1 cellular context compared by ENCODE assay signal in genomic region chr1:212255705-212256307, GRCh38.
TF ChIP-seq lines count a peak whose summit lies in the region.

No MANE protein-coding gene starts in this region.

TF ChIP-seq in HepG2, 621 proteins besides CTCF, POLR2A, EP300 and RAD21 (continued from another document and continues in another):
- TF ChIP-seq ZNF276 (CRISPR knock-in tag; IDR thresholded peaks at IDR 0.05; ENCODE audit: low read depth) (no peak), PAF1 (CRISPR knock-in tag; IDR thresholded peaks at IDR 0.05) (no peak), XBP1 (CRISPR knock-in tag; IDR thresholded peaks at IDR 0.05) (no peak), ZNF234 (CRISPR knock-in tag; conservative IDR thresholded peaks at IDR 0.05) (no peak), ZKSCAN1 (IDR thresholded peaks at IDR 0.05; ENCODE audit: low read length) (no peak), ESRRA (CRISPR knock-in tag; IDR thresholded peaks at IDR 0.05; ENCODE audit: low read depth) (no peak), TP53 (CRISPR knock-in tag; conservative IDR thresholded peaks at IDR 0.05) (no peak), AKNA (CRISPR knock-in tag; IDR thresholded peaks at IDR 0.05; ENCODE audit: borderline replicate concordance) (no peak), MNT (IDR thresholded peaks at IDR 0.05) (peak; percentile 34; the same call in 1 of the 2 replicates), MZF1 (CRISPR knock-in tag; IDR thresholded peaks at IDR 0.05; ENCODE audit: borderline replicate concordance) (no peak), KDM4B (CRISPR knock-in tag; IDR thresholded peaks at IDR 0.05) (no peak), SMYD3 (CRISPR knock-in tag; IDR thresholded peaks at IDR 0.05) (no peak), ZNF724P (CRISPR knock-in tag; IDR thresholded peaks at IDR 0.05; ENCODE audit: borderline replicate concordance) (no peak), SNAPC5 (CRISPR knock-in tag; IDR thresholded peaks at IDR 0.05; ENCODE audit: borderline replicate concordance) (no peak), TERF1 (CRISPR knock-in tag; IDR thresholded peaks at IDR 0.05) (no peak), ZBTB34 (CRISPR knock-in tag; IDR thresholded peaks at IDR 0.05) (no peak; the same call in 1 of the 2 replicates), POLR2AphosphoS5 (IDR thresholded peaks at IDR 0.05; ENCODE audit: low read depth, low read length) (peak; percentile 48), ZEB1 (IDR thresholded peaks at IDR 0.05; ENCODE audit: insufficient replicate concordance, low read depth) (no peak), ZNF337 (CRISPR knock-in tag; IDR thresholded peaks at IDR 0.05; ENCODE audit: borderline replicate concordance, low read depth) (no peak), SOX6 (IDR thresholded peaks at IDR 0.05) (no peak), SOX6 (CRISPR knock-in tag; IDR thresholded peaks at IDR 0.05) (no peak; the same call in 1 of the 2 replicates), SKI (IDR thresholded peaks at IDR 0.05; ENCODE audit: partially characterized antibody) (no peak), NR2F2 (IDR thresholded peaks at IDR 0.05; ENCODE audit: borderline replicate concordance, low read depth) (0 out of 2 replicates have a peak, but pooled peaks have one; percentile 5), ZNF503 (CRISPR knock-in tag; IDR thresholded peaks at IDR 0.05) (peak; percentile 37; the same call in 1 of the 2 replicates), MXD4 (CRISPR knock-in tag; IDR thresholded peaks at IDR 0.05) (no peak; the same call in none of the 2 replicates), ZNF550 (CRISPR knock-in tag; IDR thresholded peaks at IDR 0.05; ENCODE audit: borderline replicate concordance) (peak; percentile 80; the same call in 1 of the 2 replicates), ZNF891 (CRISPR knock-in tag; IDR thresholded peaks at IDR 0.05) (no peak), CSRNP2 (CRISPR knock-in tag; conservative IDR thresholded peaks at IDR 0.05; ENCODE audit: low read depth) (no peak), ZNF205 (CRISPR knock-in tag; IDR thresholded peaks at IDR 0.05) (no peak), ZBTB25 (CRISPR knock-in tag; IDR thresholded peaks at IDR 0.05) (peak; percentile 77), GRHL1 (CRISPR knock-in tag; conservative IDR thresholded peaks at IDR 0.05) (no peak), POGK (CRISPR knock-in tag; conservative IDR thresholded peaks at IDR 0.05) (peak; percentile 43)
